ENCODE assay signal across 8 cellular contexts in the genomic region with DNA sequence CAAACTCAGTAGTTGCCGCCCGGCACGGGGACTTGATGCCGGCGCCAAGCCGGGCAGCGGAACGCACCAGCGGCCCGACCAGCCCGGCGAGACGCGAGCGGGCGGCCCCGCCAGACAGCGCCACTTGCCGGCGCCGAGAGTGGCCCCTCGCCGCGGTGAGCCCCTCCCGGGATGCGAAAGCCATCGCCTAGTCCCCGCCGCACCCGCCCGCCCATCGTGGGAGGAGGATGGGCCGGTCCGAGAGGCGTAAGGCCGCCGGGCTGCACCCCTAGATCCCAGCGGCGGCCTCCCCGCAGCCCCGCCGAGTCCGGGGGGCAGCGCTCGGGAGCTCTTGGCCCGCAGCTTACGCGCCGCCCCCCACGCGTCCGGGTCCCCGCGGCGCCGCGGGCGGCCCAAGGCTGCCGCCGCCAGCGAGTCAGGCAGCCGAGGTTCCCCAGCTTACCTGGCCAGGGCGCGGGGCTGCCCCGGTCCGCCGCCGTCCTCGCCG. TPM values are rescaled to one million over a fixed set of nuclear protein-coding genes. Genes with fewer than 3 reads are reported as not detected.
A peak's percentile ranks its signal among the peaks of the same experiment; 100 is the strongest.
DNase-seq lines count a peak whose midpoint lies in the region; ATAC-seq and TF ChIP-seq lines count a peak whose summit lies in the region.

No MANE protein-coding gene starts in this region.

- peaks cover 16% of the 10 kb centered on the region for H3K36me3 Mint-ChIP-seq in mesothelial cell of epicardium
- peaks cover 53% of the 10 kb centered on the region for H3K36me3 Mint-ChIP-seq in stimulated activated effector memory CD8-positive, alpha-beta T cell treated with anti-CD3 and anti-CD28 coated beads, Interleukin-12 subunit alpha, Interleukin-12 subunit beta, amount 100 ng/mL, for 72 hours

- no peak overlapping the region for H3K27ac ChIP-seq in ACC112 (ENCODE audit: low read depth, low read length)

- H2AFZ ChIP-seq in ACC112 (ENCODE audit: low read length, unreplicated experiment), result peak overlapping the region; percentile 85

- H3K27me3 ChIP-seq in ACC112 (ENCODE audit: insufficient read depth, low read length), result no peaks in the 10 kb centered on the region

- H3K4me1 Mint-ChIP-seq in mesothelial cell of epicardium, result peaks cover 14% of the 10 kb centered on the region
- peaks cover 39% of the 10 kb centered on the region for H3K4me1 Mint-ChIP-seq in stimulated activated effector memory CD8-positive, alpha-beta T cell treated with anti-CD3 and anti-CD28 coated beads, Interleukin-12 subunit alpha, Interleukin-12 subunit beta, amount 100 ng/mL, for 72 hours

- DNase-seq in activated CD4-positive, alpha-beta T cell treated with anti-CD3 and anti-CD28 coated beads for 48 hours, result peak; percentile 60
- peak; percentile 77 for DNase-seq in ecto neural progenitor cell (ENCODE audit: low spot score)
- DNase-seq in mesothelial cell of epicardium (ENCODE audit: low spot score in 2 of 2, unreplicated experiment in 2 of 2), result peak in 1 of 2 experiments; percentile 66
- DNase-seq in stimulated activated effector memory CD8-positive, alpha-beta T cell treated with anti-CD3 and anti-CD28 coated beads, Interleukin-12 subunit alpha, Interleukin-12 subunit beta, amount 100 ng/mL, for 72 hours (ENCODE audit: low spot score in 2 of 2), result peak in 1 of 2 donors; percentile 45
- DNase-seq in GF-D8 (lab: John Stamatoyannopoulos, UW), result no peak

- H3K79me2 ChIP-seq in ACC112 (ENCODE audit: control insufficient read depth, insufficient read depth, low read length, unreplicated experiment), result peaks cover 33% of the 10 kb centered on the region

- no peak for TF ChIP-seq CTCF in mesothelial cell of epicardium (IDR thresholded peaks at IDR 0.05; ENCODE audit: unreplicated experiment)

- H3K9me3 Mint-ChIP-seq in mesothelial cell of epicardium, result no peaks in the 10 kb centered on the region
- no peaks in the 10 kb centered on the region for H3K9me3 Mint-ChIP-seq in stimulated activated effector memory CD8-positive, alpha-beta T cell treated with anti-CD3 and anti-CD28 coated beads, Interleukin-12 subunit alpha, Interleukin-12 subunit beta, amount 100 ng/mL, for 72 hours

- H3K4me1 ChIP-seq in ACC112 (ENCODE audit: control insufficient read depth, insufficient read depth, low read length, unreplicated experiment), result peaks cover 12% of the 10 kb centered on the region

- ATAC-seq in GM18511 (IDR thresholded peaks at IDR 0.05; ENCODE audit: unreplicated experiment) (peak; percentile 66), HG03520 (IDR thresholded peaks at IDR 0.05; ENCODE audit: unreplicated experiment) (peak; percentile 41)
- ATAC-seq in stimulated activated effector memory CD8-positive, alpha-beta T cell treated with anti-CD3 and anti-CD28 coated beads, Interleukin-12 subunit alpha, Interleukin-12 subunit beta, amount 100 ng/mL, for 72 hours, result peak; percentile 79

- H3K36me3 ChIP-seq in ACC112 (ENCODE audit: insufficient read depth, low read length), result 0 out of 2 replicates have a peak, but pooled peaks cover 2% of the 10 kb centered on the region

- H3K27ac Mint-ChIP-seq in mesothelial cell of epicardium, result no peak overlapping the region
- peak overlapping the region; percentile 85 for H3K27ac Mint-ChIP-seq in stimulated activated effector memory CD8-positive, alpha-beta T cell treated with anti-CD3 and anti-CD28 coated beads, Interleukin-12 subunit alpha, Interleukin-12 subunit beta, amount 100 ng/mL, for 72 hours

- peak overlapping the region; percentile 87 for H3K4me3 ChIP-seq in ACC112 (ENCODE audit: low read depth, low read length)

- H3K4me3 Mint-ChIP-seq in mesothelial cell of epicardium, result peak overlapping the region; percentile 80
- H3K4me3 Mint-ChIP-seq in stimulated activated effector memory CD8-positive, alpha-beta T cell treated with anti-CD3 and anti-CD28 coated beads, Interleukin-12 subunit alpha, Interleukin-12 subunit beta, amount 100 ng/mL, for 72 hours, result peak overlapping the region; percentile 94

- peaks cover 14% of the 10 kb centered on the region for H3K27me3 Mint-ChIP-seq in mesothelial cell of epicardium (ENCODE audit: low read depth)

RNA-seq across cellular contexts. Expression of a gene that starts 0.6 kb away (rescaled TPM):
- total RNA-seq in mesothelial cell of epicardium, result 381 to 396 TPM (median 383 TPM) in 3 replicates
